ENCODE assay signal across 8 cellular contexts in the genomic region with DNA sequence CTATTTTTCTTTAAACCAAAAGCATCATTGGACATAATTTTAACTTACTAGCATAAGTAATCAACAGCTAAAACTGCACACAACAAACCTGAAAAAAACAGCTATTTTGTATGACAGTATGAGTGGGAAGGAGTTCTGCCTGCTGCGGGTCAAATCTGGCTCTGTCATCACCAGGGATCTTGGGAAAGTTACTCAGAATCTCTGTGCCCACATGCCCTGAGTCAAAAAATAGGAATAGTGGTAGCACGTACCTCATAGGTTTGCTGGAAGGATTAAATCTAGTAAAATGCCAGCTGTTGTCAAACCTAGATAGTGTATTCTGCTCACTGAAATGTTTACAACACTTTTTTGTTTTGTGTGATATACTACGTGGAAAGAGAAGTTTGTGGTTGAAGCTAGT. TPM values are rescaled to one million over a fixed set of nuclear protein-coding genes. Genes with fewer than 3 reads are reported as not detected.
DNase-seq lines count a peak whose midpoint lies in the region; ATAC-seq and TF ChIP-seq lines count a peak whose summit lies in the region.

No MANE protein-coding gene starts in this region.

- peak overlapping the region; percentile 72; the same call in 1 of the 2 replicates for H3K9ac ChIP-seq in KMS-11

- CTCF ChIA-PET in AG04449 (lab: Yijun Ruan, JAX): interaction anchor here (1.5 to 9.3 kb wide), 3 partner anchors 11 to 22 kb away, joined by 3 to 106 read pairs (median 41); no protein-coding TSS in a partner anchor

- H3K9me3 ChIP-seq in mucosa of descending colon: no peaks in the 10 kb centered on the region

- H3K4me3 ChIP-seq in AG04449 (ENCODE audit: low read depth, low read length) (peak overlapping the region; percentile 89), KMS-11 (IDR thresholded peaks at IDR 0.05; ENCODE audit: insufficient read depth, low read depth, low read length) (no peak overlapping the region), mucosa of descending colon (peak overlapping the region; percentile 61)

- H3K27ac ChIP-seq in KMS-11 (peak overlapping the region; percentile 70; the same call in 1 of the 2 replicates), caudate nucleus (ENCODE audit: low read depth, low read length) (peak overlapping the region; percentile 88)

- H3K4me2 ChIP-seq in KMS-11: peak overlapping the region; percentile 66

- ATAC-seq in mucosa of descending colon (no peak), GM18909 (IDR thresholded peaks at IDR 0.05; ENCODE audit: poor library complexity, unreplicated experiment) (no peak), HG03025 (IDR thresholded peaks at IDR 0.05; ENCODE audit: low FRiP score, unreplicated experiment) (no peak)

- no peaks in the 10 kb centered on the region for H4K20me1 ChIP-seq in KMS-11 (ENCODE audit: insufficient read depth)

- no peaks in the 10 kb centered on the region for H3K79me2 ChIP-seq in KMS-11 (ENCODE audit: insufficient read depth, low read depth)

- H3K36me3 ChIP-seq in KMS-11 (ENCODE audit: insufficient read depth) (no peaks in the 10 kb centered on the region), mucosa of descending colon (ENCODE audit: low read depth) (no peaks in the 10 kb centered on the region)

- POLR2A ChIA-PET in AG04449 (lab: Yijun Ruan, JAX): interaction anchor here (1.2 kb wide), 1 partner anchor 33 kb away, joined by 6 read pairs; no protein-coding TSS in a partner anchor

- H2AFZ ChIP-seq in KMS-11 (ENCODE audit: low read depth): peak overlapping the region; percentile 84; the same call in 1 of the 2 replicates

- intact Hi-C loops in mucosa of descending colon (cut with DNase I, micrococcal nuclease): no loop called here
- intact Hi-C loops in posterior vena cava (cut with DNase I): loop anchor here in 1 of 2 donors (2.0 kb wide), 1 partner anchor 34 kb away; a partner anchor contains a TSS

- H3K27me3 ChIP-seq in KMS-11 (ENCODE audit: insufficient read depth, low read depth): no peaks in the 10 kb centered on the region

- DNase-seq in AG04449 (ENCODE audit: low read depth, low spot score): no peak
- DNase-seq in caudate nucleus (lab: John Stamatoyannopoulos, UW): peak in 1 of 61 donors; percentile 21
- no peak for DNase-seq in mucosa of descending colon
- DNase-seq in stimulated activated CD4-positive, alpha-beta T cell treated with anti-CD3 and anti-CD28 coated beads, Interleukin-1b, Interleukin-23, amount 100 ng/mL, for 48 hours: no peak
- DNase-seq in posterior vena cava (ENCODE audit: low spot score): no peak

- TF ChIP-seq CTCF in AG04449 (IDR thresholded peaks at IDR 0.05; ENCODE audit: insufficient read depth, low read length, missing control alignments) (no peak), KMS-11 (conservative IDR thresholded peaks at IDR 0.05; ENCODE audit: low read depth, low read length) (no peak), mucosa of descending colon (IDR thresholded peaks at IDR 0.05) (no peak)

- H3K4me1 ChIP-seq in KMS-11 (ENCODE audit: low read depth, poor library complexity, severe bottlenecking) (peaks cover 13% of the 10 kb centered on the region), mucosa of descending colon (ENCODE audit: low read depth) (no peaks in the 10 kb centered on the region)

RNA-seq across cellular contexts. Expression of a gene that starts 1.1 kb away (rescaled TPM):
- total RNA-seq in mucosa of descending colon: 10 to 100 TPM; 25.5 to 33.5 (median 26.3) TPM
- total RNA-seq in posterior vena cava: 10 to 100 TPM; 22.0 to 40.2 TPM

RNA-seq across cellular contexts. Expression of a gene that starts 33.9 kb away (rescaled TPM):
- total RNA-seq in mucosa of descending colon: 10 to 100 TPM; 40.5 to 57.1 (median 56.0) TPM
- 10 to 100 TPM; 75.7 to 76.2 TPM for total RNA-seq in posterior vena cava

RNA-seq across cellular contexts. Expression of a gene that starts 44.7 kb away (rescaled TPM):
- not detected for total RNA-seq in mucosa of descending colon
- not detected for total RNA-seq in posterior vena cava
